Comparison of ENCODE assay signal across 13 cellular contexts in the genomic region with DNA sequence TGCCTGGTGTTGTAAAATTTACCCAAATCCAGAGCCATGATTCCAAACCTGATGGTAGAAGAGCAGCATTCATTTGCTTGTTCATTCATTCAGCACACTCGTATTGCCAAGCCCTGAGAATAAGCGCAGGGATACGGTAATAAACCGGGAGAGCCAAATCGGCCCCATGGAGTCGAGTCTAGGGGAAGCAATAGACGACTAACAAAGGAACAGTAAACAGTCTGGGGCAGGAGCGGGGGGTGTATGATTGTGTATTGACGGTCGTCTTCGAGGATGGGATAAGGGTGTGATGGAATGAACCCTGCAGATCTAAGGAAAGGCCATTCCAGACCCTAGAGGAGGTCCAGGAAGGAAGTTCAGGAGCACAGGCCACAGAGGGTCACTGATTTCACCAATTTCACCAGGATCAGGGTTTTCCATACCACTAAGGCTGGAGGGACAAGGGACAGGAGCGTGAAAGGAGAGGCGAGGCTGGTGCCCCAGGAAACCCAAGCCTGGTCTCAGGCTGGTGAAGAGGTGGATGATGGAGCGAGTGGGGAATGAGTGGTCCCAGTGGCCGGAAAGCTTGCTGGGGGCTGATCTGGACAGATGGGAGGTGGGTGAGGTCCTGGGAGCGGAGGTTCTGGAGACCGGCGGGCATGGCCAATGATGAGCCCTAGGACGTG.
DNase-seq lines count a peak whose midpoint lies in the region; ATAC-seq and TF ChIP-seq lines count a peak whose summit lies in the region.
"Had no signal": no experiment of that assay in that cellular context is flagged by ENCODE, and none has a peak within 500 bp of the region (broad histone marks: within the 10 kb centered on the region; RNA-seq: fewer than 3 reads in every experiment).

No MANE protein-coding gene starts in this region.

- 90% methylated on average over 19 of the region's 19 CpGs for WGBS in right cardiac atrium

- H3K9ac ChIP-seq in BLaER1 treated with 17β-estradiol and CSF1 and Interleukin-3, amounts not matched to agents 10 nM and 100 nM: no peak overlapping the region

- H3K27ac ChIP-seq in BLaER1 treated with 17β-estradiol and CSF1 and Interleukin-3, amounts not matched to agents 10 nM and 100 nM: no peak overlapping the region
- no peak overlapping the region for H3K27ac ChIP-seq in right cardiac atrium (ENCODE audit: low read length)
- no peak overlapping the region for H3K27ac ChIP-seq in caudate nucleus (ENCODE audit: low read depth, low read length)

- H3K4me3 Mint-ChIP-seq in activated T-helper 1 cell treated with anti-CD3 and anti-CD28 coated beads, Interleukin-12 subunit alpha, Interleukin-12 subunit beta, Interleukin-2, Interleukin-4 antibody, amounts not matched to agents 30 ng/mL and 10 ng/mL and 1 ng/mL, durations not matched to agents 14 hours and 24 hours and 36 hours: no peak overlapping the region
- H3K4me3 Mint-ChIP-seq in nephron: peak overlapping the region in 2 of 3 experiments; percentile 35 to 49
- H3K4me3 Mint-ChIP-seq: H9 had no signal

- peaks cover 0 to 7% (median 0%) of the 10 kb centered on the region in 11 experiments; a peak in 2 of 22 replicates for H3K27me3 ChIP-seq in BLaER1 treated with 17β-estradiol and CSF1 and Interleukin-3, amounts not matched to agents 10 nM and 100 nM
- H3K27me3 ChIP-seq in H7 (ENCODE audit: control insufficient read depth, insufficient read depth, low read length): no peaks in the 10 kb centered on the region
- H3K27me3 ChIP-seq in right cardiac atrium (ENCODE audit: control insufficient read depth, insufficient read depth): no peaks in the 10 kb centered on the region
- H3K27me3 ChIP-seq: BE2C had no signal

- H4K20me1 ChIP-seq in BLaER1 treated with 17β-estradiol and CSF1 and Interleukin-3, amounts not matched to agents 10 nM and 100 nM: no peaks in the 10 kb centered on the region; a peak in 2 of 22 replicates

- DNase-seq in H7 (peak; percentile 39), right cardiac atrium (no peak), caudate nucleus (lab: John Stamatoyannopoulos, UW) (no peak)
- DNase-seq in activated T-helper 1 cell treated with anti-CD3 and anti-CD28 coated beads, Interleukin-12 subunit alpha, Interleukin-12 subunit beta, Interleukin-2, Interleukin-4 antibody, amounts not matched to agents 30 ng/mL and 10 ng/mL and 1 ng/mL, durations not matched to agents 14 hours and 24 hours and 36 hours (ENCODE audit: low spot score): no peak
- DNase-seq in stimulated activated CD4-positive, alpha-beta T cell treated with anti-CD3 and anti-CD28 coated beads, Interleukin-4, amount 100 ng/mL, for 1 hour: no peak
- DNase-seq: ACHN, BE2C, Karpas-422, NCI-H187 had no signal

- H3K4me3 ChIP-seq in BLaER1 treated with 17β-estradiol and CSF1 and Interleukin-3, amounts not matched to agents 10 nM and 100 nM: no peak overlapping the region
- no peak overlapping the region for H3K4me3 ChIP-seq in H7 (ENCODE audit: insufficient read depth, low read depth, low read length)
- no peak overlapping the region for H3K4me3 ChIP-seq in right cardiac atrium (ENCODE audit: low read length)

- H3K4me1 Mint-ChIP-seq in activated T-helper 1 cell treated with anti-CD3 and anti-CD28 coated beads, Interleukin-12 subunit alpha, Interleukin-12 subunit beta, Interleukin-2, Interleukin-4 antibody, amounts not matched to agents 30 ng/mL and 10 ng/mL and 1 ng/mL, durations not matched to agents 14 hours and 24 hours and 36 hours (ENCODE audit: low read depth): peaks cover 6% of the 10 kb centered on the region
- no peaks in the 10 kb centered on the region for H3K4me1 Mint-ChIP-seq in nephron

- H3K4me2 ChIP-seq in BLaER1 treated with 17β-estradiol and CSF1 and Interleukin-3, amounts not matched to agents 10 nM and 100 nM: peak overlapping the region in 7 of 11 experiments; percentile 4 to 89 (median 78); a peak in 6 of 22 replicates

- TF ChIP-seq CTCF in nephron (IDR thresholded peaks at IDR 0.05; ENCODE audit: unreplicated experiment in 3 of 3): no peak

- H3K36me3 ChIP-seq in BLaER1 treated with 17β-estradiol and CSF1 and Interleukin-3, amounts not matched to agents 10 nM and 100 nM: no peaks in the 10 kb centered on the region
- H3K36me3 ChIP-seq in H7 (replicated peaks; ENCODE audit: control insufficient read depth, insufficient read depth, low read length): no peaks in the 10 kb centered on the region
- H3K36me3 ChIP-seq: BE2C had no signal

- H3K36me3 Mint-ChIP-seq in activated T-helper 1 cell treated with anti-CD3 and anti-CD28 coated beads, Interleukin-12 subunit alpha, Interleukin-12 subunit beta, Interleukin-2, Interleukin-4 antibody, amounts not matched to agents 30 ng/mL and 10 ng/mL and 1 ng/mL, durations not matched to agents 14 hours and 24 hours and 36 hours (ENCODE audit: low read depth): no peaks in the 10 kb centered on the region
- peaks cover 9% of the 10 kb centered on the region for H3K36me3 Mint-ChIP-seq in nephron (ENCODE audit: low read depth)

- peaks cover 0 to 10% (median 2%) of the 10 kb centered on the region in 11 experiments; a peak in 10 of 22 replicates for H3K9me3 ChIP-seq in BLaER1 treated with 17β-estradiol and CSF1 and Interleukin-3, amounts not matched to agents 10 nM and 100 nM (replicated peaks in 1 of 11)
- H3K9me3 ChIP-seq in right cardiac atrium (ENCODE audit: control insufficient read depth, low read length): no peaks in the 10 kb centered on the region
- H3K9me3 ChIP-seq: BE2C had no signal

- no peaks in the 10 kb centered on the region for H3K27me3 Mint-ChIP-seq in activated T-helper 1 cell treated with anti-CD3 and anti-CD28 coated beads, Interleukin-12 subunit alpha, Interleukin-12 subunit beta, Interleukin-2, Interleukin-4 antibody, amounts not matched to agents 30 ng/mL and 10 ng/mL and 1 ng/mL, durations not matched to agents 14 hours and 24 hours and 36 hours (ENCODE audit: insufficient read depth)
- H3K27me3 Mint-ChIP-seq in nephron (ENCODE audit: low read depth): no peaks in the 10 kb centered on the region

- intact Hi-C loops in activated T-helper 1 cell treated with anti-CD3 and anti-CD28 coated beads, Interleukin-12 subunit alpha, Interleukin-12 subunit beta, Interleukin-2, Interleukin-4 antibody, amounts not matched to agents 30 ng/mL and 10 ng/mL and 1 ng/mL, durations not matched to agents 14 hours and 24 hours and 36 hours (cut with micrococcal nuclease): loop anchor here (2.0 kb wide), 1 partner anchor 23 kb away; no protein-coding TSS in a partner anchor
- intact Hi-C loops in right cardiac atrium (cut with DNase I): loop anchor here in 3 of 4 donors (5.0 to 10.0 kb wide), 3 partner anchors 225 to 233 kb away; no protein-coding TSS in a partner anchor

- H3K4me1 ChIP-seq in BLaER1 treated with 17β-estradiol and CSF1 and Interleukin-3, amounts not matched to agents 10 nM and 100 nM: peaks cover 17 to 41% (median 34%) of the 10 kb centered on the region in 10 experiments
- H3K4me1 ChIP-seq in right cardiac atrium (ENCODE audit: control insufficient read depth, insufficient read depth, low read length): no peaks in the 10 kb centered on the region
- H3K4me1 ChIP-seq: BE2C had no signal

- ATAC-seq in HG03139 (IDR thresholded peaks at IDR 0.05; ENCODE audit: unreplicated experiment): no peak
- no peak for ATAC-seq in right cardiac atrium

- no peaks in the 10 kb centered on the region for H3K9me3 Mint-ChIP-seq in activated T-helper 1 cell treated with anti-CD3 and anti-CD28 coated beads, Interleukin-12 subunit alpha, Interleukin-12 subunit beta, Interleukin-2, Interleukin-4 antibody, amounts not matched to agents 30 ng/mL and 10 ng/mL and 1 ng/mL, durations not matched to agents 14 hours and 24 hours and 36 hours
- peaks cover 13% of the 10 kb centered on the region for H3K9me3 Mint-ChIP-seq in nephron

- H3K27ac Mint-ChIP-seq in activated T-helper 1 cell treated with anti-CD3 and anti-CD28 coated beads, Interleukin-12 subunit alpha, Interleukin-12 subunit beta, Interleukin-2, Interleukin-4 antibody, amounts not matched to agents 30 ng/mL and 10 ng/mL and 1 ng/mL, durations not matched to agents 14 hours and 24 hours and 36 hours: peak overlapping the region; percentile 30
- H3K27ac Mint-ChIP-seq in nephron: no peak overlapping the region
